Comparison of ENCODE assay signal across 1 cellular context in genomic region chr19:35140898-35141626, GRCh38.
TF ChIP-seq lines count a peak whose summit lies in the region.

No MANE protein-coding gene starts in this region.

TF ChIP-seq in HepG2, 621 proteins besides CTCF, POLR2A, EP300 and RAD21:
- TF ChIP-seq ZNF251 (CRISPR knock-in tag; IDR thresholded peaks at IDR 0.05) (no peak), ONECUT2 (CRISPR knock-in tag; IDR thresholded peaks at IDR 0.05) (no peak), BATF2 (CRISPR knock-in tag; IDR thresholded peaks at IDR 0.05) (0 out of 2 replicates have a peak, but pooled peaks have one; percentile 26), STAG1 (CRISPR knock-in tag; IDR thresholded peaks at IDR 0.05) (peak; percentile 51), MAZ (IDR thresholded peaks at IDR 0.05; ENCODE audit: borderline replicate concordance, low read depth, low read length) (0 out of 2 replicates have a peak, but pooled peaks have one; percentile 48), MAZ (CRISPR knock-in tag; IDR thresholded peaks at IDR 0.05; ENCODE audit: low read depth) (no peak), FOSL2 (CRISPR knock-in tag; IDR thresholded peaks at IDR 0.05) (no peak), PCBP2 (optimal IDR thresholded peaks at IDR 0.05; ENCODE audit: low read depth, low read length, poor library complexity, severe bottlenecking) (peak; percentile 95), SALL1 (CRISPR knock-in tag; IDR thresholded peaks at IDR 0.05) (0 out of 2 replicates have a peak, but pooled peaks have one; percentile 15), POLR2AphosphoS5 (IDR thresholded peaks at IDR 0.05; ENCODE audit: low read depth, low read length) (peak; percentile 60; the same call in 1 of the 2 replicates), JARID2 (CRISPR knock-in tag; IDR thresholded peaks at IDR 0.05; ENCODE audit: insufficient replicate concordance) (no peak), ZNF354B (CRISPR knock-in tag; IDR thresholded peaks at IDR 0.05) (no peak), SP1 (IDR thresholded peaks at IDR 0.05) (no peak), SP1 (CRISPR knock-in tag; IDR thresholded peaks at IDR 0.05) (peak; percentile 43; the same call in 1 of the 2 replicates)
